ENCODE assay signal across 27 cellular contexts in genomic region chr9:14535161-14535930, GRCh38.
A peak's percentile ranks its signal among the peaks of the same experiment; 100 is the strongest.
DNase-seq lines count a peak whose midpoint lies in the region; ATAC-seq, FAIRE-seq and TF ChIP-seq lines count a peak whose summit lies in the region.
"Had no signal": no experiment of that assay in that cellular context is flagged by ENCODE, and none has a peak within 500 bp of the region (broad histone marks: within the 10 kb centered on the region; RNA-seq: fewer than 3 reads in every experiment).

No MANE protein-coding gene starts in this region.

- no peak overlapping the region for H3K9ac ChIP-seq in GM12878 (ENCODE audit: control insufficient read depth, insufficient read depth, low read length)

- no peak for TF ChIP-seq EP300 in GM12878 (IDR thresholded peaks at IDR 0.05; ENCODE audit: borderline replicate concordance in 1 of 2, control insufficient read depth in 1 of 2, low read depth in 2 of 2, low read length in 2 of 2)

- TF ChIP-seq CTCF in GM12878 (IDR thresholded peaks at IDR 0.05 in 2 of 3, conservative IDR thresholded peaks at IDR 0.05 in 1 of 3; ENCODE audit: control insufficient read depth in 2 of 3, extremely low read depth in 1 of 3, insufficient read depth in 1 of 3, low read depth in 3 of 3, low read length in 3 of 3) (no peak), right atrium auricular region (IDR thresholded peaks at IDR 0.05) (no peak), upper lobe of right lung (IDR thresholded peaks at IDR 0.05) (no peak)

- SMC1A ChIA-PET in GM12878 (lab: Charles Lee; ENCODE audit: uncharacterized antibody, unreplicated experiment) = no interaction called here

- no peak for TF ChIP-seq POLR2A in GM12878 (IDR thresholded peaks at IDR 0.05; ENCODE audit: low read depth, low read length)

- ATAC-seq in GM12878 (peak; percentile 47), upper lobe of right lung (peak; percentile 13)
- ATAC-seq: CD8-positive, alpha-beta T cell; lower lobe of right lung had no signal

- in situ Hi-C loops in GM12878 (cut with MboI) = no loop called here

- H3K4me1 ChIP-seq in GM12878 (ENCODE audit: control insufficient read depth, insufficient read depth, low read length) (no peaks in the 10 kb centered on the region), right atrium auricular region (peaks cover 0 to 21% of the 10 kb centered on the region in 2 donors), upper lobe of right lung (no peaks in the 10 kb centered on the region)
- H3K4me1 ChIP-seq: lower lobe of right lung had no signal

- intact Hi-C loops in GM12878 (cut with micrococcal nuclease; ENCODE audit: unreplicated experiment) = no loop called here
- intact Hi-C loops in upper lobe of right lung (cut with DNase I) = no loop called here

- POLR2A ChIA-PET in GM12878 (lab: Charles Lee) = no interaction called here

- H2AFZ ChIP-seq in GM12878 (ENCODE audit: control insufficient read depth, low read depth, low read length) = no peak overlapping the region

- no peaks in the 10 kb centered on the region for H3K36me3 ChIP-seq in GM12878 (ENCODE audit: control insufficient read depth in 2 of 2, insufficient read depth in 2 of 2, low read length in 1 of 2)
- no peaks in the 10 kb centered on the region for H3K36me3 ChIP-seq in right atrium auricular region
- H3K36me3 ChIP-seq in upper lobe of right lung = no peaks in the 10 kb centered on the region
- H3K36me3 ChIP-seq: lower lobe of right lung, MG63 had no signal

- TF ChIP-seq RAD21 in GM12878 (IDR thresholded peaks at IDR 0.05; ENCODE audit: insufficient read depth, low read depth, low read length) = no peak

- H4K20me1 ChIP-seq in GM12878 (ENCODE audit: control insufficient read depth, insufficient read depth) = no peaks in the 10 kb centered on the region

- DNase-seq in NCI-H82 (lab: John Stamatoyannopoulos, UW) = peak; percentile 36
- no peak for DNase-seq in NCI-H82 treated with DMSO at 0.1 percent for 48 hours (lab: John Stamatoyannopoulos, UW; ENCODE audit: unreplicated experiment)
- no peak for DNase-seq in GM12878 (ENCODE audit: low read depth, low spot score)
- no peak for DNase-seq in right atrium auricular region (ENCODE audit: low spot score)
- no peak for DNase-seq in upper lobe of right lung
- no peak for DNase-seq in NCI-H748 treated with DMSO at 0.1 percent for 48 hours (lab: John Stamatoyannopoulos, UW)
- no peak for DNase-seq in amygdala (lab: John Stamatoyannopoulos, UW)
- DNase-seq in NCI-H226 = no peak
- DNase-seq: activated CD4-positive, alpha-beta T cell treated with anti-CD3 and anti-CD28 coated beads for 1 hour; activated gamma-delta T cell treated with Interleukin-2 at 50 U/mL for 16 hours; activated T-cell treated with anti-CD3 and anti-CD28 coated beads, Interleukin-2, amount 50 U/mL, for 1 hour; amniotic stem cell; caudate nucleus; CD8-positive, alpha-beta T cell; DMS153; erythroblast; foreskin melanocyte; lower lobe of right lung; MG63; NCI-H1436; NCI-H524 treated with DMSO at 0.1 percent for 48 hours; SHP77; stimulated activated CD4-positive, alpha-beta T cell treated with anti-CD3 and anti-CD28 coated beads, Interleukin-4, amount 100 ng/mL, for 24 hours; stimulated activated naive CD4-positive, alpha-beta T cell treated with Interleukin-2 at 50 U/mL for 16 hours had no signal

- BruUV-seq in GM12878 (replicated peaks; lab: Mats Ljungman, UMichigan) = no TSS peak

- no peaks in the 10 kb centered on the region for H3K79me2 ChIP-seq in GM12878 (ENCODE audit: control insufficient read depth, insufficient read depth, low read length)

- H3K27me3 ChIP-seq in GM12878 (replicated peaks in 1 of 2; ENCODE audit: control insufficient read depth in 2 of 2, insufficient read depth in 2 of 2, low read length in 1 of 2) = no peaks in the 10 kb centered on the region
- no peaks in the 10 kb centered on the region for H3K27me3 ChIP-seq in right atrium auricular region
- H3K27me3 ChIP-seq in upper lobe of right lung = no peaks in the 10 kb centered on the region

- WGBS in GM12878 (ENCODE audit: insufficient coverage, insufficient replicate concordance, low lambda C conversion rate, missing lambda C conversion rate) = 27% methylated on average over 12 of the region's 12 CpGs

- CTCF ChIA-PET in GM12878 (lab: Yijun Ruan, JAX) = no interaction called here

- RAD21 ChIA-PET in GM12878 (lab: Charles Lee; ENCODE audit: unreplicated experiment) = no interaction called here

- no peak overlapping the region for H3K4me3 ChIP-seq in GM12878
- H3K4me3 ChIP-seq in right atrium auricular region = peak overlapping the region in 1 of 2 donors; percentile 19
- H3K4me3 ChIP-seq in upper lobe of right lung = no peak overlapping the region
- H3K4me3 ChIP-seq: lower lobe of right lung, MG63 had no signal

- H3K9me3 ChIP-seq in GM12878 (replicated peaks; ENCODE audit: control insufficient read depth, insufficient read depth, low read length) = no peaks in the 10 kb centered on the region
- no peaks in the 10 kb centered on the region for H3K9me3 ChIP-seq in right atrium auricular region
- no peaks in the 10 kb centered on the region for H3K9me3 ChIP-seq in upper lobe of right lung
- H3K9me3 ChIP-seq: lower lobe of right lung, MG63 had no signal

- no peak overlapping the region for H3K4me2 ChIP-seq in GM12878 (ENCODE audit: control insufficient read depth, insufficient read depth)

- no peak overlapping the region for H3K27ac ChIP-seq in GM12878 (ENCODE audit: control insufficient read depth, insufficient read depth)
- peak overlapping the region; percentile 75 to 93 for H3K27ac ChIP-seq in right atrium auricular region
- H3K27ac ChIP-seq in upper lobe of right lung = no peak overlapping the region
- H3K27ac ChIP-seq: 22Rv1, lower lobe of right lung had no signal

- FAIRE-seq in GM12878 (lab: Jason Lieb, UNC) = no peak
- FAIRE-seq: islet of Langerhans, TTC549 had no signal

TF ChIP-seq in GM12878, 131 proteins besides CTCF, POLR2A, EP300 and RAD21:
- TF ChIP-seq SMARCA5 (IDR thresholded peaks at IDR 0.05) = no peak
- TF ChIP-seq PML (IDR thresholded peaks at IDR 0.05; ENCODE audit: low read length) = no peak
- TF ChIP-seq ZNF207 (IDR thresholded peaks at IDR 0.05; ENCODE audit: borderline replicate concordance) = no peak
- 0 out of 2 replicates have a peak, but pooled peaks have one; percentile 27 for TF ChIP-seq SPI1 (IDR thresholded peaks at IDR 0.05; ENCODE audit: borderline replicate concordance, insufficient read depth, low read depth, low read length)

Comparison
In these comparisons a context has a peak if more than half of its experiments do, and no peak if none do; other contexts are left out.
1. H3K27ac ChIP-seq: peak in right atrium auricular region (2 of 2); none in GM12878 (single experiment) and upper lobe of right lung (single experiment).